ENCODE assay signal across 38 cellular contexts in genomic region chr2:158491072-158491471, GRCh38. TPM values are rescaled to one million over a fixed set of nuclear protein-coding genes. Genes with fewer than 3 reads are reported as not detected.
"Had no signal": no experiment of that assay in that cellular context is flagged by ENCODE, and none has a peak within 500 bp of the region (broad histone marks: within the 10 kb centered on the region; RNA-seq: fewer than 3 reads in every experiment).

No MANE protein-coding gene starts in this region.

- ATAC-seq: activated CD8-positive, alpha-beta T cell treated with anti-CD3 and anti-CD28 coated beads for 36 hours; activated naive CD4-positive, alpha-beta T cell treated with anti-CD3 and anti-CD28 coated beads, Interleukin-2, amount 50 U/mL, for 72 hours; activated T-cell treated with anti-CD3 and anti-CD28 coated beads, Interleukin-2, amount 50 U/mL, for 4 hours; activated T-cell treated with anti-CD3 and anti-CD28 coated beads, Interleukin-2, amount 50 U/mL, for 72 hours; activated T-helper 17 cell treated with anti-CD3 and anti-CD28 coated beads, Interleukin-2, amount 50 U/mL, for 72 hours; body of pancreas had no signal

- H3K4me3 Mint-ChIP-seq: activated B cell treated with CpG ODN at 0.5 μM for 24 hours; activated CD4-positive, alpha-beta memory T cell treated with anti-CD3 and anti-CD28 coated beads for 36 hours; activated CD4-positive, alpha-beta T cell treated with anti-CD3 and anti-CD28 coated beads, Interleukin-2, amount 10 ng/mL, durations not matched to agents 24 days and 14 days; activated CD8-positive, alpha-beta T cell treated with anti-CD3 and anti-CD28 coated beads for 36 hours; activated naive CD4-positive, alpha-beta T cell treated with anti-CD3 and anti-CD28 coated beads for 36 hours; activated naive CD8-positive, alpha-beta T cell treated with anti-CD3 and anti-CD28 coated beads for 36 hours; activated T-cell treated with anti-CD3 and anti-CD28 coated beads, Interleukin-2, amount 50 U/mL, for 4 hours; activated T-cell treated with anti-CD3 and anti-CD28 coated beads, Interleukin-2, amount 50 U/mL, for 72 hours; activated T-helper 1 cell treated with anti-CD3 and anti-CD28 coated beads, Interleukin-12 subunit alpha, Interleukin-12 subunit beta, Interleukin-2, Interleukin-4 antibody, amounts not matched to agents 30 ng/mL and 10 ng/mL and 1 ng/mL, durations not matched to agents 14 hours and 24 hours and 36 hours; activated T-helper 17 cell treated with anti-CD3 and anti-CD28 coated beads, Interleukin-2, amount 50 U/mL, for 72 hours; T-helper 1 cell treated with Interleukin-12 subunit alpha and Interleukin-12 subunit beta and Interleukin-4 antibody, amounts not matched to agents 30 μg/mL and 1 μg/mL, for 36 hours; T-helper 2 cell treated with Interferon-gamma antibody and Interleukin-4, amounts not matched to agents 5 μg/mL and 100 μg/mL, for 36 hours had no signal

- H3K27ac Mint-ChIP-seq: activated B cell treated with CpG ODN at 0.5 μM for 24 hours; activated CD4-positive, alpha-beta memory T cell treated with anti-CD3 and anti-CD28 coated beads for 36 hours; activated CD4-positive, alpha-beta T cell treated with anti-CD3 and anti-CD28 coated beads, Interleukin-2, amount 10 ng/mL, durations not matched to agents 24 days and 14 days; activated CD8-positive, alpha-beta T cell treated with anti-CD3 and anti-CD28 coated beads for 36 hours; activated naive CD4-positive, alpha-beta T cell treated with anti-CD3 and anti-CD28 coated beads for 36 hours; activated naive CD4-positive, alpha-beta T cell treated with anti-CD3 and anti-CD28 coated beads, Interleukin-2, amount 50 U/mL, for 72 hours; activated naive CD8-positive, alpha-beta T cell treated with anti-CD3 and anti-CD28 coated beads for 36 hours; activated T-cell treated with anti-CD3 and anti-CD28 coated beads, Interleukin-2, amount 50 U/mL, for 72 hours; activated T-helper 1 cell treated with anti-CD3 and anti-CD28 coated beads, Interleukin-12 subunit alpha, Interleukin-12 subunit beta, Interleukin-2, Interleukin-4 antibody, amounts not matched to agents 30 ng/mL and 10 ng/mL and 1 ng/mL, durations not matched to agents 14 hours and 24 hours and 36 hours; activated T-helper 17 cell treated with anti-CD3 and anti-CD28 coated beads, Interleukin-2, amount 50 U/mL, for 72 hours; T-helper 1 cell treated with Interleukin-12 subunit alpha and Interleukin-12 subunit beta and Interleukin-4 antibody, amounts not matched to agents 30 μg/mL and 1 μg/mL, for 36 hours; T-helper 2 cell treated with Interferon-gamma antibody and Interleukin-4, amounts not matched to agents 5 μg/mL and 100 μg/mL, for 36 hours had no signal

- H3K27me3 Mint-ChIP-seq: activated B cell treated with CpG ODN at 0.5 μM for 24 hours; activated CD4-positive, alpha-beta memory T cell treated with anti-CD3 and anti-CD28 coated beads for 36 hours; activated CD4-positive, alpha-beta T cell treated with anti-CD3 and anti-CD28 coated beads, Interleukin-2, amount 10 ng/mL, durations not matched to agents 24 days and 14 days; activated CD8-positive, alpha-beta T cell treated with anti-CD3 and anti-CD28 coated beads for 36 hours; activated naive CD8-positive, alpha-beta T cell treated with anti-CD3 and anti-CD28 coated beads for 36 hours; activated T-helper 17 cell treated with anti-CD3 and anti-CD28 coated beads, Interleukin-2, amount 50 U/mL, for 72 hours had no signal

- H3K27ac ChIP-seq: adrenal gland, body of pancreas, brain microvascular endothelial cell, breast epithelium, VCaP had no signal

- H3K9me3 Mint-ChIP-seq: activated B cell treated with CpG ODN at 0.5 μM for 24 hours; activated CD4-positive, alpha-beta memory T cell treated with anti-CD3 and anti-CD28 coated beads for 36 hours; activated CD4-positive, alpha-beta T cell treated with anti-CD3 and anti-CD28 coated beads, Interleukin-2, amount 10 ng/mL, durations not matched to agents 24 days and 14 days; activated CD8-positive, alpha-beta T cell treated with anti-CD3 and anti-CD28 coated beads for 36 hours; activated naive CD4-positive, alpha-beta T cell treated with anti-CD3 and anti-CD28 coated beads for 36 hours; activated naive CD4-positive, alpha-beta T cell treated with anti-CD3 and anti-CD28 coated beads, Interleukin-2, amount 50 U/mL, for 72 hours; activated naive CD8-positive, alpha-beta T cell treated with anti-CD3 and anti-CD28 coated beads for 36 hours; activated T-cell treated with anti-CD3 and anti-CD28 coated beads, Interleukin-2, amount 50 U/mL, for 4 hours; activated T-cell treated with anti-CD3 and anti-CD28 coated beads, Interleukin-2, amount 50 U/mL, for 72 hours; activated T-helper 1 cell treated with anti-CD3 and anti-CD28 coated beads, Interleukin-12 subunit alpha, Interleukin-12 subunit beta, Interleukin-2, Interleukin-4 antibody, amounts not matched to agents 30 ng/mL and 10 ng/mL and 1 ng/mL, durations not matched to agents 14 hours and 24 hours and 36 hours; activated T-helper 17 cell treated with anti-CD3 and anti-CD28 coated beads, Interleukin-2, amount 50 U/mL, for 72 hours; T-helper 1 cell treated with Interleukin-12 subunit alpha and Interleukin-12 subunit beta and Interleukin-4 antibody, amounts not matched to agents 30 μg/mL and 1 μg/mL, for 36 hours; T-helper 2 cell treated with Interferon-gamma antibody and Interleukin-4, amounts not matched to agents 5 μg/mL and 100 μg/mL, for 36 hours had no signal

- H3K4me1 ChIP-seq: breast epithelium had no signal

- DNase-seq: activated B cell treated with CpG ODN at 0.5 μM for 24 hours; activated CD4-positive, alpha-beta memory T cell treated with anti-CD3 and anti-CD28 coated beads for 36 hours; activated CD4-positive, alpha-beta T cell treated with anti-CD3 and anti-CD28 coated beads for 4 hours; activated CD4-positive, alpha-beta T cell treated with anti-CD3 and anti-CD28 coated beads, Interleukin-2, amount 10 ng/mL, durations not matched to agents 24 days and 14 days; activated CD4-positive, alpha-beta T cell treated with anti-CD3 and anti-CD28 coated beads, Interleukin-2, amount 50 U/mL, for 1 hour; activated CD4-positive, alpha-beta T cell treated with anti-CD3 and anti-CD28 coated beads, Interleukin-2, amount 50 U/mL, for 4 hours; activated CD4-positive, CD25-positive, alpha-beta regulatory T cell treated with anti-CD3 and anti-CD28 coated beads, Interleukin-2, amount 50 U/mL, for 72 hours; activated CD8-positive, alpha-beta memory T cell treated with anti-CD3 and anti-CD28 coated beads, Interleukin-2, amount 50 U/mL, for 4 hours; activated CD8-positive, alpha-beta T cell treated with anti-CD3 and anti-CD28 coated beads for 36 hours; activated effector memory CD4-positive, alpha-beta T cell treated with anti-CD3 and anti-CD28 coated beads, Interleukin-2, amount 50 U/mL, for 16 hours; activated gamma-delta T cell treated with Interleukin-2 at 50 U/mL for 16 hours; activated naive CD4-positive, alpha-beta T cell; activated naive CD4-positive, alpha-beta T cell treated with anti-CD3 and anti-CD28 coated beads for 36 hours; activated naive CD4-positive, alpha-beta T cell treated with anti-CD3 and anti-CD28 coated beads, Interleukin-2, amount 50 U/mL, for 16 hours; activated naive CD8-positive, alpha-beta T cell treated with anti-CD3 and anti-CD28 coated beads for 36 hours; activated T-cell treated with anti-CD3 and anti-CD28 coated beads for 4 hours; activated T-cell treated with anti-CD3 and anti-CD28 coated beads, Interleukin-2, amount 50 U/mL, for 1 hour; activated T-cell treated with anti-CD3 and anti-CD28 coated beads, Interleukin-2, amount 50 U/mL, for 4 hours; activated T-cell treated with anti-CD3 and anti-CD28 coated beads, Interleukin-2, amount 50 U/mL, for 72 hours; adrenal gland; amniotic stem cell; aorta; body of pancreas; brain microvascular endothelial cell; central memory CD4-positive, alpha-beta T cell; T-helper 1 cell; T-helper 2 cell; T-helper 9 cell had no signal

- H3K4me3 ChIP-seq: adrenal gland, body of pancreas, breast epithelium had no signal

- H3K27me3 ChIP-seq: adrenal gland, body of pancreas, brain microvascular endothelial cell, breast epithelium had no signal

- H3K36me3 Mint-ChIP-seq: activated CD4-positive, alpha-beta memory T cell treated with anti-CD3 and anti-CD28 coated beads for 36 hours; activated naive CD4-positive, alpha-beta T cell treated with anti-CD3 and anti-CD28 coated beads, Interleukin-2, amount 50 U/mL, for 72 hours; activated naive CD8-positive, alpha-beta T cell treated with anti-CD3 and anti-CD28 coated beads for 36 hours had no signal

- H3K4me1 Mint-ChIP-seq: activated B cell treated with CpG ODN at 0.5 μM for 24 hours had no signal

- H3K36me3 ChIP-seq: adrenal gland, brain microvascular endothelial cell, breast epithelium had no signal

- FAIRE-seq: astrocyte, TTC549 had no signal

- H3K9me3 ChIP-seq: adrenal gland, body of pancreas, breast epithelium had no signal

RNA-seq across cellular contexts. Expression of gene CCDC148, which starts 34.5 kb away (rescaled TPM):
- total RNA-seq: activated B cell treated with CpG ODN at 0.5 μM for 24 hours; activated CD4-positive, alpha-beta T cell treated with anti-CD3 and anti-CD28 coated beads, Interleukin-2, amount 10 ng/mL, durations not matched to agents 24 days and 14 days; activated CD8-positive, alpha-beta memory T cell treated with anti-CD3 and anti-CD28 coated beads for 36 hours; activated CD8-positive, alpha-beta T cell treated with anti-CD3 and anti-CD28 coated beads for 36 hours; activated naive CD4-positive, alpha-beta T cell treated with anti-CD3 and anti-CD28 coated beads for 36 hours; activated naive CD8-positive, alpha-beta T cell treated with anti-CD3 and anti-CD28 coated beads for 36 hours had no signal
